ENCODE assay signal across 17 cellular contexts in the genomic region with DNA sequence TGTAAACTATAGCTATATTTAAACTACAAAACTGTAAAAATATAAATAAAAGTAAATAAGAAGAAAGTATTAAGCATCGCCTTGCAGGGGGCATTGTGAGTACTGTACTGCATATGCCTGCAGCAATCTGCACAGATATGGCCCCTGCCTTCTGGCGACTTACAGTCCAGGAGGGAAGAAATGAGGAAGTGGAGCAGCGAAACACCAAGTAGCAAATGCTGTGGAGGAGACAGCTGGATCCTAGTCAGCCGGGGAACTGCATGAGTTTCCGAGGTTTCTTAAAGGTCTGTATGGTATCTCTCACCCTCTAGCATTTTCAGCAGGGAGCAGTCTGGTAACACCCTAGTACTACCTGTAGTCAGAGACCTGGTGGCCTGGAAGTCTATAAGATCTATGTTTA.
"Had no signal": no experiment of that assay in that cellular context is flagged by ENCODE, and none has a peak within 500 bp of the region (broad histone marks: within the 10 kb centered on the region; RNA-seq: fewer than 3 reads in every experiment).

No MANE protein-coding gene starts in this region.

- H3K4me3 Mint-ChIP-seq: activated CD4-positive, alpha-beta T cell treated with anti-CD3 and anti-CD28 coated beads, Interleukin-2, amount 10 ng/mL, durations not matched to agents 7 days and 5 days; activated naive CD8-positive, alpha-beta T cell treated with anti-CD3 and anti-CD28 coated beads for 36 hours; brain; central memory CD8-positive, alpha-beta T cell; memory B cell; nephron had no signal

- H3K27ac ChIP-seq: coronary artery, esophagus squamous epithelium, left ventricle myocardium inferior, prostate gland, thoracic aorta had no signal

- H3K9me3 Mint-ChIP-seq: activated CD4-positive, alpha-beta T cell treated with anti-CD3 and anti-CD28 coated beads, Interleukin-2, amount 10 ng/mL, durations not matched to agents 7 days and 5 days; activated naive CD8-positive, alpha-beta T cell treated with anti-CD3 and anti-CD28 coated beads for 36 hours; central memory CD8-positive, alpha-beta T cell; nephron had no signal

- H3K27ac Mint-ChIP-seq: activated CD4-positive, alpha-beta T cell treated with anti-CD3 and anti-CD28 coated beads, Interleukin-2, amount 10 ng/mL, durations not matched to agents 7 days and 5 days; activated naive CD8-positive, alpha-beta T cell treated with anti-CD3 and anti-CD28 coated beads for 36 hours; memory B cell; nephron had no signal

- H3K4me3 ChIP-seq: coronary artery, esophagus squamous epithelium, left ventricle myocardium inferior, prostate gland, thoracic aorta had no signal

- H3K9me3 ChIP-seq: prostate gland, thoracic aorta had no signal

- H3K36me3 Mint-ChIP-seq: brain, memory B cell had no signal

- ATAC-seq: sciatic nerve had no signal

- H3K4me1 Mint-ChIP-seq: activated CD4-positive, alpha-beta T cell treated with anti-CD3 and anti-CD28 coated beads, Interleukin-2, amount 10 ng/mL, durations not matched to agents 7 days and 5 days; central memory CD8-positive, alpha-beta T cell; memory B cell had no signal

- H3K27me3 Mint-ChIP-seq: activated CD4-positive, alpha-beta T cell treated with anti-CD3 and anti-CD28 coated beads, Interleukin-2, amount 10 ng/mL, durations not matched to agents 7 days and 5 days; activated naive CD8-positive, alpha-beta T cell treated with anti-CD3 and anti-CD28 coated beads for 36 hours; memory B cell had no signal

- H3K36me3 ChIP-seq: esophagus squamous epithelium, left ventricle myocardium inferior, prostate gland, thoracic aorta had no signal

- H3K4me1 ChIP-seq: prostate gland had no signal

- DNase-seq: activated CD4-positive, alpha-beta T cell treated with anti-CD3 and anti-CD28 coated beads, Interleukin-2, amount 10 ng/mL, durations not matched to agents 7 days and 5 days; activated gamma-delta T cell treated with Interleukin-2 at 50 U/mL for 16 hours; activated naive CD8-positive, alpha-beta T cell treated with anti-CD3 and anti-CD28 coated beads for 36 hours; amygdala; esophagus squamous epithelium; foreskin fibroblast; left ventricle myocardium inferior; occipital lobe; stimulated activated CD4-positive, alpha-beta T cell treated with anti-CD3 and anti-CD28 coated beads, Interleukin-1b, Interleukin-23, amount 100 ng/mL, for 48 hours had no signal

- H3K27me3 ChIP-seq: esophagus squamous epithelium had no signal
